ENCODE assay signal across 20 cellular contexts in genomic region chr6:124866040-124866439, GRCh38.
DNase-seq lines count a peak whose midpoint lies in the region; ATAC-seq and TF ChIP-seq lines count a peak whose summit lies in the region.
"Had no signal": no experiment of that assay in that cellular context is flagged by ENCODE, and none has a peak within 500 bp of the region (broad histone marks: within the 10 kb centered on the region; RNA-seq: fewer than 3 reads in every experiment).

No MANE protein-coding gene starts in this region.

- H3K27ac Mint-ChIP-seq in nephron progenitor cell: peak overlapping the region; percentile 7
- H3K27ac Mint-ChIP-seq: CD4-positive, CD25-positive, alpha-beta regulatory T cell; CD8-positive, alpha-beta memory T cell had no signal

- ATAC-seq in GM18870 (IDR thresholded peaks at IDR 0.05; ENCODE audit: unreplicated experiment) (peak; percentile 59), HG03354 (IDR thresholded peaks at IDR 0.05; ENCODE audit: poor library complexity, severe bottlenecking, unreplicated experiment) (peak; percentile 49)

- no peak overlapping the region for H3K27ac ChIP-seq in BLaER1 treated with 17β-estradiol and CSF1 and Interleukin-3, amounts not matched to agents 10 nM and 100 nM
- no peak overlapping the region for H3K27ac ChIP-seq in dorsolateral prefrontal cortex
- H3K27ac ChIP-seq: GM23248, HL-60 had no signal

- H3K4me3 Mint-ChIP-seq in nephron progenitor cell: no peak overlapping the region
- H3K4me3 Mint-ChIP-seq: CD4-positive, CD25-positive, alpha-beta regulatory T cell; CD8-positive, alpha-beta memory T cell had no signal

- H3K36me3 ChIP-seq in BLaER1 treated with 17β-estradiol and CSF1 and Interleukin-3, amounts not matched to agents 10 nM and 100 nM: no peaks in the 10 kb centered on the region
- H3K36me3 ChIP-seq: HAP-1 had no signal

- H3K9me3 ChIP-seq in BLaER1 treated with 17β-estradiol and CSF1 and Interleukin-3, amounts not matched to agents 10 nM and 100 nM (replicated peaks in 1 of 11): peaks cover 0 to 17% (median 14%) of the 10 kb centered on the region in 11 experiments; a peak in 18 of 22 replicates
- H3K9me3 ChIP-seq: HAP-1 had no signal

- no peaks in the 10 kb centered on the region for H3K27me3 ChIP-seq in BLaER1 treated with 17β-estradiol and CSF1 and Interleukin-3, amounts not matched to agents 10 nM and 100 nM
- H3K27me3 ChIP-seq in dorsolateral prefrontal cortex: no peaks in the 10 kb centered on the region

- no peak overlapping the region for H3K4me3 ChIP-seq in BLaER1 treated with 17β-estradiol and CSF1 and Interleukin-3, amounts not matched to agents 10 nM and 100 nM
- no peak overlapping the region for H3K4me3 ChIP-seq in dorsolateral prefrontal cortex
- H3K4me3 ChIP-seq: GM23248, HAP-1 had no signal

- peaks cover 4% of the 10 kb centered on the region for H3K4me1 Mint-ChIP-seq in nephron progenitor cell
- H3K4me1 Mint-ChIP-seq: CD4-positive, CD25-positive, alpha-beta regulatory T cell; CD8-positive, alpha-beta memory T cell had no signal

- H3K4me1 ChIP-seq in BLaER1 treated with 17β-estradiol and CSF1 and Interleukin-3, amounts not matched to agents 10 nM and 100 nM: peaks cover 0 to 10% (median 7%) of the 10 kb centered on the region in 10 experiments; a peak in 10 of 20 replicates
- H3K4me1 ChIP-seq: HAP-1 had no signal

- peaks cover 4% of the 10 kb centered on the region for H3K27me3 Mint-ChIP-seq in nephron progenitor cell (ENCODE audit: low read depth, poor library complexity)
- H3K27me3 Mint-ChIP-seq: CD4-positive, CD25-positive, alpha-beta regulatory T cell had no signal

- H3K4me2 ChIP-seq in BLaER1 treated with 17β-estradiol and CSF1 and Interleukin-3, amounts not matched to agents 10 nM and 100 nM: peak overlapping the region in 7 of 11 experiments; percentile 1 to 27 (median 18); a peak in 7 of 22 replicates

- intact Hi-C loops in dorsolateral prefrontal cortex (cut with DNase I): loop anchor here in 1 of 2 donors (5.0 to 10.0 kb wide), 2 partner anchors 719 to 901 kb away; no protein-coding TSS in a partner anchor

- DNase-seq in nephron progenitor cell (no peak), dorsolateral prefrontal cortex (no peak), SW480 (ENCODE audit: low spot score) (no peak), retina (no peak), NCI-H2227 (lab: John Stamatoyannopoulos, UW; ENCODE audit: unreplicated experiment) (no peak)
- DNase-seq: 8988T; C1 segment of cervical spinal cord; CD4-positive, CD25-positive, alpha-beta regulatory T cell; CD8-positive, alpha-beta memory T cell; COR-L47; DMS 273 treated with DMSO at 0.1 percent for 48 hours; DMS53; DND-41; EL; GM23248 had no signal

- H4K20me1 ChIP-seq in BLaER1 treated with 17β-estradiol and CSF1 and Interleukin-3, amounts not matched to agents 10 nM and 100 nM: no peaks in the 10 kb centered on the region

- H3K36me3 Mint-ChIP-seq in nephron progenitor cell (ENCODE audit: low read depth): no peaks in the 10 kb centered on the region
- H3K36me3 Mint-ChIP-seq: CD4-positive, CD25-positive, alpha-beta regulatory T cell; CD8-positive, alpha-beta memory T cell had no signal

- TF ChIP-seq CTCF in nephron progenitor cell (IDR thresholded peaks at IDR 0.05) (no peak), dorsolateral prefrontal cortex (IDR thresholded peaks at IDR 0.05 in 54 of 56, conservative IDR thresholded peaks at IDR 0.05 in 2 of 56; ENCODE audit: low read depth in 1 of 56, partially characterized antibody in 56 of 56) (no peak)

- no peak overlapping the region for H3K9ac ChIP-seq in BLaER1 treated with 17β-estradiol and CSF1 and Interleukin-3, amounts not matched to agents 10 nM and 100 nM
- H3K9ac ChIP-seq: GM23248 had no signal

- no peaks in the 10 kb centered on the region for H3K9me3 Mint-ChIP-seq in nephron progenitor cell
